1 cellular context compared by ENCODE assay signal in the genomic region with DNA sequence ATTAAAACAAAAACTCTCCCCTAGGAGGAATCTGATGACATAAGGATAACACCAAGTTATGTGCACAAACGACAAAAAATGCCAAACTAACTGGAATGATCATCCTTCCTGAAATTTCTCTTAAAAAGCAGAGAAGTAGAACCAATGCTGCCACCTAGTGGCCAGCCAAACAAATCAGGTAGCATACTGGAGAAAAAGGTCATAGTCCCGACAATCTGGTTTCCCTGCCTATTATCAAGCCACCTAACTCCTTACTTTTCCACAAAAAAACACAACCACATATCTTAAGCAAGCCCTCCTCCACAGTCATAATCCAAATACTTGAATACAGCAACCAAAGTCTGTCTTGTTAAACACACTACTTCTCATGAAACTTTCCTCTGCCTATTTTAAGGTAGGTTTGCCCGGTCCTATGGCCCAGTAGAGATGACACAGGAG.
TF ChIP-seq lines count a peak whose summit lies in the region.

No MANE protein-coding gene starts in this region.

TF ChIP-seq in H1, 55 proteins besides CTCF, POLR2A, EP300 and RAD21:
- no peak for TF ChIP-seq POU5F1 (IDR thresholded peaks at IDR 0.05; ENCODE audit: low read depth, low read length)
- no peak for TF ChIP-seq CBX8 (IDR thresholded peaks at IDR 0.05; ENCODE audit: borderline replicate concordance, low read depth, low read length)
- TF ChIP-seq KDM5A (IDR thresholded peaks at IDR 0.05; ENCODE audit: low read length): no peak
- TF ChIP-seq EGR1 (IDR thresholded peaks at IDR 0.05; ENCODE audit: borderline replicate concordance, low read depth, low read length): no peak
